In the genomic region with DNA sequence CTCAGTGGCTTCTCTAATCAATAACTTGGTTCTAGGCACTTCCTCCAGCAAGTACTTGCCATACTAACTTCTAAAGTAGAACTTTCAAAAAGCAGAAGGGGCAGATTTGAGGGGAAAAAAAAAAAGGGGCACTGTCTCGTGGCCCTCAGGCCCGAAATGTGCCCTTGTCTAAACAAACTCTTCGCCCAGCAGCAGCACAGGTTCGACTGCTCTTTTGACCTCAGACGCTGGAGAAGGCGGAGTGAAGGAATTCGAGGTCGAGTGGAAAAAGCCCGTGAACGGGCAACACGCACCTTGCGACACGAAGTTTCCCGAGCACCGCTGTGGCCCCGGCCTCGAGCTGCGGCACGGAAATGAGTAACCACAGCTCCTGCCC, we compare ENCODE assay signal across 1 cellular context.
TF ChIP-seq lines count a peak whose summit lies in the region.

No MANE protein-coding gene starts in this region.

TF ChIP-seq in GM12878, 131 proteins besides CTCF, POLR2A, EP300 and RAD21:
- TF ChIP-seq CBFB (IDR thresholded peaks at IDR 0.05; ENCODE audit: low read depth) = no peak
- peak; percentile 18; the same call in 1 of the 2 replicates for TF ChIP-seq SPI1 (IDR thresholded peaks at IDR 0.05; ENCODE audit: borderline replicate concordance, insufficient read depth, low read depth, low read length)
